ENCODE assay signal across 8 cellular contexts in genomic region chr9:37371565-37372464, GRCh38. TPM values are rescaled to one million over a fixed set of nuclear protein-coding genes. Genes with fewer than 3 reads are reported as not detected.
A peak's percentile ranks its signal among the peaks of the same experiment; 100 is the strongest.
DNase-seq lines count a peak whose midpoint lies in the region; ATAC-seq and TF ChIP-seq lines count a peak whose summit lies in the region.

No MANE protein-coding gene starts in this region.

- DNase-seq in activated T-cell treated with anti-CD3 and anti-CD28 coated beads, Interleukin-2, amount 50 U/mL, for 24 hours = no peak
- DNase-seq in activated T-cell treated with anti-CD3 and anti-CD28 coated beads for 4 hours (no peak), OCI-M1 (lab: John Stamatoyannopoulos, UW) (peak; percentile 30), spleen (no peak), G401 (ENCODE audit: low spot score) (no peak), midbrain (lab: John Stamatoyannopoulos, UW) (no peak), foreskin fibroblast (no peak)

- TF ChIP-seq POLR2A in spleen (IDR thresholded peaks at IDR 0.05) = no peak

- H3K36me3 Mint-ChIP-seq in activated T-cell treated with anti-CD3 and anti-CD28 coated beads, Interleukin-2, amount 50 U/mL, for 24 hours (ENCODE audit: low read depth) = no peaks in the 10 kb centered on the region

- peaks cover 11% of the 10 kb centered on the region for H3K4me1 Mint-ChIP-seq in activated T-cell treated with anti-CD3 and anti-CD28 coated beads, Interleukin-2, amount 50 U/mL, for 24 hours (ENCODE audit: low read depth)

- peak overlapping the region; percentile 71 for H3K27ac Mint-ChIP-seq in activated T-cell treated with anti-CD3 and anti-CD28 coated beads, Interleukin-2, amount 50 U/mL, for 24 hours

- H3K27ac ChIP-seq in spleen = peak overlapping the region; percentile 29 to 87 (median 74)

- H3K9me3 ChIP-seq in spleen = no peaks in the 10 kb centered on the region

- peak overlapping the region in 1 of 8 donors; percentile 15 for H3K4me3 ChIP-seq in spleen
- H3K4me3 ChIP-seq in foreskin fibroblast (ENCODE audit: low read depth in 1 of 2, low read length in 2 of 2) = no peak overlapping the region

- TF ChIP-seq CTCF in spleen (IDR thresholded peaks at IDR 0.05 in 8 of 11, conservative IDR thresholded peaks at IDR 0.05 in 3 of 11) (no peak), foreskin fibroblast (IDR thresholded peaks at IDR 0.05; ENCODE audit: low read depth, low read length) (no peak)

- in situ Hi-C loops in G401 (cut with HindIII; ENCODE audit: low sequenced_read_pairs) = no loop called here

- peaks cover 12 to 93% (median 44%) of the 10 kb centered on the region in 6 donors for H3K4me1 ChIP-seq in spleen

- no peaks in the 10 kb centered on the region for H3K27me3 ChIP-seq in spleen (replicated peaks in 1 of 7)

- H3K36me3 ChIP-seq in spleen = no peaks in the 10 kb centered on the region

- intact Hi-C loops in spleen (cut with DNase I; ENCODE audit: low total_unique reads) = no loop called here

- H3K4me3 Mint-ChIP-seq in activated T-cell treated with anti-CD3 and anti-CD28 coated beads, Interleukin-2, amount 50 U/mL, for 24 hours = no peak overlapping the region

- 40 to 54% (median 47%) methylated on average over 19 to 20 of the region's 20 CpGs for WGBS in spleen, 5 donors

- ATAC-seq in HG02798 (IDR thresholded peaks at IDR 0.05; ENCODE audit: poor library complexity, unreplicated experiment) = peak; percentile 7

- no peaks in the 10 kb centered on the region for H3K9me3 Mint-ChIP-seq in activated T-cell treated with anti-CD3 and anti-CD28 coated beads, Interleukin-2, amount 50 U/mL, for 24 hours

- peaks cover 7% of the 10 kb centered on the region for H3K27me3 Mint-ChIP-seq in activated T-cell treated with anti-CD3 and anti-CD28 coated beads, Interleukin-2, amount 50 U/mL, for 24 hours

RNA-seq across cellular contexts. Expression of gene GRHPR, which starts 50.7 kb away (rescaled TPM):
- total RNA-seq in spleen = 100 to 1,000 TPM in 1 of 7 donors, 10 to 100 TPM in 6; 54.3 to 114 (median 68.4) TPM
- 10 to 100 TPM; 44.9 to 61.9 (median 53.5) TPM for polyA plus RNA-seq in spleen
- 181 and 183 TPM in 2 replicates for total RNA-seq in G401 (2014; rRNA removed; shearing (Covaris generic))
